In the genomic region with DNA sequence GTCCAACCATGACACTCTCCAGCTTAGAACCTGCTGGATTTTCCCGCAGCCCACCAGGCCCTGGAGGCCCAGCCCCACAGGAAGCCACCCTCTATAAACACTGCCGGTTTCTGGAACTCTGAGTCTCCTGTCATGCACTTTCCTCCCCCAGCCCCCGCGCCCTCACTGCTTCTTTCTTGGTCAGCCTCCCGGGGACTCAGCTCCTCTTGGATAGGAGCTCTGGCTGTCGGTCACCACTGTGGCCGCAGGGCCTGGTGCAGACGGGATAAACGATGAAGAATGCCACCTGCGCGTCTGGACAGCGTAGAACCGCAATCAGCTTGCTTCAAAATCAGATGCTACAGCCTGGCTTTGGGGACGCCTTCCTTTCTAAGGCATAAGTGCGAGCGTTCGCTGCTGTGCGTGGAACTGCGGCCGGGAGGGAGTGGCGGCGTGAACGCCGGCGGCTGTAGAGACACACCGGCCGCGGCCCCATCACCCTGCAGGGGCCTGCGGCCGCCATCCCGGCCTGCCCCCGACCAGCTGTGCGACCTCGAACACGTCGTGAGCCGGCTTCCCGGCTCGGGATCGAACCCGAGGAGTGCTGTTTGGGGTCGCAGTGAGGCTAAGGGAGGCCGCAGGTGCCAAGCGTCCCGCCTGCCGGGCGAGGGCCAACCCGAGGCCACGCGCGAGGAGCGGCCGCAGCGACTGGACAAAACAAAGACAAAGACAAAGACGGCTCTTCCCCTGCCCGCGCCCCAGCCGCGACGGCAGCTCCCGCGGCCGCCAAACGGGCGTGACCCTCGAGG, we compare ENCODE assay signal across 8 cellular contexts. TPM values are rescaled to one million over a fixed set of nuclear protein-coding genes. Genes with fewer than 3 reads are reported as not detected.
DNase-seq lines count a peak whose midpoint lies in the region; ATAC-seq and TF ChIP-seq lines count a peak whose summit lies in the region.

No MANE protein-coding gene starts in this region.

- no peaks in the 10 kb centered on the region for H3K27me3 Mint-ChIP-seq in activated CD4-positive, alpha-beta T cell treated with anti-CD3 and anti-CD28 coated beads for 36 hours
- no peaks in the 10 kb centered on the region for H3K27me3 Mint-ChIP-seq in chondrocyte (ENCODE audit: low read depth)

- ATAC-seq in activated CD4-positive, alpha-beta T cell treated with anti-CD3 and anti-CD28 coated beads for 36 hours = no peak

- peaks cover 60% of the 10 kb centered on the region for H3K4me1 Mint-ChIP-seq in activated CD4-positive, alpha-beta T cell treated with anti-CD3 and anti-CD28 coated beads for 36 hours
- H3K4me1 Mint-ChIP-seq in chondrocyte (ENCODE audit: low read depth) = peaks cover 61% of the 10 kb centered on the region

- H3K4me1 ChIP-seq in OCI-LY1 (ENCODE audit: insufficient read depth, low read length, severe bottlenecking) (peaks cover 47% of the 10 kb centered on the region), subcutaneous abdominal adipose tissue (ENCODE audit: control insufficient read depth in 5 of 5, insufficient read depth in 5 of 5, low read length in 5 of 5) (peaks cover 17 to 73% (median 66%) of the 10 kb centered on the region in 5 donors)

- H3K36me3 ChIP-seq in OCI-LY1 (ENCODE audit: insufficient read depth, low read length) (no peaks in the 10 kb centered on the region; the same call in 1 of the 2 replicates), subcutaneous abdominal adipose tissue (ENCODE audit: control insufficient read depth in 5 of 5, insufficient read depth in 5 of 5, low read length in 5 of 5) (no peaks in the 10 kb centered on the region)

- POLR2A ChIA-PET in activated CD4-positive, alpha-beta T cell treated with anti-CD3 and anti-CD28 coated beads for 36 hours (lab: Charles Lee) = interaction anchor here (0.6 to 1.4 kb wide), 8 partner anchors 9 to 1091 kb away, joined by 3 to 6 read pairs (median 3); a partner anchor contains a TSS

- no peaks in the 10 kb centered on the region; the same call in 1 of the 2 replicates for H3K27me3 ChIP-seq in OCI-LY1 (ENCODE audit: insufficient read depth, low read length)
- no peaks in the 10 kb centered on the region for H3K27me3 ChIP-seq in subcutaneous abdominal adipose tissue (ENCODE audit: control insufficient read depth in 5 of 5, insufficient read depth in 4 of 5, low read length in 5 of 5)

- H3K9ac ChIP-seq in OCI-LY1 (ENCODE audit: low read length) (peak overlapping the region; percentile 70), subcutaneous abdominal adipose tissue (ENCODE audit: low read length in 5 of 5) (peak overlapping the region; percentile 76 to 88 (median 84))

- H3F3A ChIP-seq in OCI-LY1 (ENCODE audit: insufficient read depth, low read length) = 0 out of 2 replicates have a peak, but pooled peaks cover 5% of the 10 kb centered on the region

- no peak for TF ChIP-seq CTCF in OCI-LY1 (IDR thresholded peaks at IDR 0.05; ENCODE audit: low read length)
- no peak for TF ChIP-seq CTCF in chondrocyte (IDR thresholded peaks at IDR 0.05)

- peaks cover 6% of the 10 kb centered on the region for H3K79me2 ChIP-seq in OCI-LY1 (ENCODE audit: insufficient read depth, low read length)

- peak overlapping the region; percentile 92 for H3K4me3 Mint-ChIP-seq in activated CD4-positive, alpha-beta T cell treated with anti-CD3 and anti-CD28 coated beads for 36 hours
- peak overlapping the region; percentile 92 for H3K4me3 Mint-ChIP-seq in chondrocyte (ENCODE audit: unreplicated experiment)

- peak overlapping the region; percentile 72 for H3K27ac Mint-ChIP-seq in activated CD4-positive, alpha-beta T cell treated with anti-CD3 and anti-CD28 coated beads for 36 hours
- H3K27ac Mint-ChIP-seq in chondrocyte (ENCODE audit: unreplicated experiment) = peak overlapping the region; percentile 96

- H3K4me2 ChIP-seq in OCI-LY1 (ENCODE audit: low read length) = peak overlapping the region; percentile 91

- H3K4me3 ChIP-seq in OCI-LY1 (ENCODE audit: low read depth, low read length, poor library complexity, severe bottlenecking) (peak overlapping the region; percentile 80), subcutaneous abdominal adipose tissue (ENCODE audit: low read depth in 1 of 5, low read length in 5 of 5) (peak overlapping the region; percentile 73 to 92 (median 82))

- peak; percentile 47 for DNase-seq in activated CD4-positive, alpha-beta T cell treated with anti-CD3 and anti-CD28 coated beads for 36 hours
- no peak for DNase-seq in activated CD4-positive, alpha-beta T cell treated with anti-CD3 and anti-CD28 coated beads, Interleukin-2, amount 50 U/mL, for 4 hours
- DNase-seq in chondrocyte (ENCODE audit: low spot score) (peak; percentile 79), left kidney (ENCODE audit: low read depth, low spot score) (peak; percentile 68), LoVo (ENCODE audit: low spot score) (no peak), NCI-H524 treated with DMSO at 0.1 percent for 48 hours (lab: John Stamatoyannopoulos, UW) (no peak)

- H3K36me3 Mint-ChIP-seq in activated CD4-positive, alpha-beta T cell treated with anti-CD3 and anti-CD28 coated beads for 36 hours (ENCODE audit: low read depth) = peaks cover 7% of the 10 kb centered on the region
- peaks cover 3% of the 10 kb centered on the region for H3K36me3 Mint-ChIP-seq in chondrocyte (ENCODE audit: low read depth)

- H3K9me3 Mint-ChIP-seq in activated CD4-positive, alpha-beta T cell treated with anti-CD3 and anti-CD28 coated beads for 36 hours (ENCODE audit: low read depth) = no peaks in the 10 kb centered on the region
- no peaks in the 10 kb centered on the region for H3K9me3 Mint-ChIP-seq in chondrocyte (ENCODE audit: low read depth)

- H3K9me3 ChIP-seq in OCI-LY1 (ENCODE audit: low read length) = no peaks in the 10 kb centered on the region
- no peaks in the 10 kb centered on the region for H3K9me3 ChIP-seq in subcutaneous abdominal adipose tissue (ENCODE audit: control insufficient read depth in 5 of 5, low read length in 5 of 5)

- H3K9me2 ChIP-seq in OCI-LY1 (ENCODE audit: low read depth, low read length) = no peaks in the 10 kb centered on the region

- intact Hi-C loops in activated CD4-positive, alpha-beta T cell treated with anti-CD3 and anti-CD28 coated beads for 36 hours (cut with DNase I, micrococcal nuclease) = loop anchor here (1.0 to 10.0 kb wide), 14 partner anchors 26 to 1900 kb away; a partner anchor contains a TSS

- no peaks in the 10 kb centered on the region for H4K20me1 ChIP-seq in OCI-LY1 (ENCODE audit: insufficient read depth, low read length)

- H3K27ac ChIP-seq in OCI-LY1 (ENCODE audit: low read depth, low read length, poor library complexity, severe bottlenecking) (no peak overlapping the region), subcutaneous abdominal adipose tissue (ENCODE audit: low read depth, low read length) (peak overlapping the region; percentile 92)

- CTCF ChIA-PET in activated CD4-positive, alpha-beta T cell treated with anti-CD3 and anti-CD28 coated beads for 36 hours (lab: Charles Lee) = interaction anchor here (0.6 to 2.5 kb wide), 7 partner anchors 45 to 333 kb away, joined by 3 to 19 read pairs (median 4); a partner anchor contains a TSS

- no peak overlapping the region for H2AFZ ChIP-seq in OCI-LY1 (ENCODE audit: low read length)

RNA-seq across cellular contexts. Expression of a gene that starts 0.7 kb away (rescaled TPM):
- total RNA-seq in activated CD4-positive, alpha-beta T cell treated with anti-CD3 and anti-CD28 coated beads for 36 hours = 10 to 100 TPM; 34.8 to 44.3 TPM
- 225 to 333 TPM (median 329 TPM) in 3 replicates for total RNA-seq in chondrocyte

RNA-seq across cellular contexts. Expression of a gene that starts 47.9 kb away (rescaled TPM):
- 100 to 1,000 TPM; 217 to 250 TPM for total RNA-seq in activated CD4-positive, alpha-beta T cell treated with anti-CD3 and anti-CD28 coated beads for 36 hours
- total RNA-seq in chondrocyte = 0.15 to 1.4 TPM (median 0.87 TPM) in 3 replicates

RNA-seq across cellular contexts. Expression of a gene that starts 54.9 kb away (rescaled TPM):
- 10 to 100 TPM; 83.4 to 84.9 TPM for total RNA-seq in activated CD4-positive, alpha-beta T cell treated with anti-CD3 and anti-CD28 coated beads for 36 hours
- 51.3 to 60.3 TPM (median 52.3 TPM) in 3 replicates for total RNA-seq in chondrocyte

Comparison
In these comparisons a context has a peak if more than half of its experiments do, and no peak if none do; other contexts are left out.
1. DNase-seq: peak in activated CD4-positive, alpha-beta T cell treated with anti-CD3 and anti-CD28 coated beads for 36 hours (single experiment), chondrocyte (single experiment) and left kidney (single experiment); none in activated CD4-positive, alpha-beta T cell treated with anti-CD3 and anti-CD28 coated beads, Interleukin-2, amount 50 U/mL, for 4 hours (0 of 2), LoVo (single experiment) and NCI-H524 treated with DMSO at 0.1 percent for 48 hours (single experiment).
2. RNA of a gene that starts 47.9 kb away (total RNA-seq): 217 to 250 TPM in activated CD4-positive, alpha-beta T cell treated with anti-CD3 and anti-CD28 coated beads for 36 hours; 0.15 to 1.4 TPM in chondrocyte; every median in the first group is over 10 times any median in the second.